ENCODE assay signal across 8 cellular contexts in genomic region chr10:73495884-73496674, GRCh38. TPM values are rescaled to one million over a fixed set of nuclear protein-coding genes. Genes with fewer than 3 reads are reported as not detected.
A peak's percentile ranks its signal among the peaks of the same experiment; 100 is the strongest.
DNase-seq lines count a peak whose midpoint lies in the region; ATAC-seq, FAIRE-seq and TF ChIP-seq lines count a peak whose summit lies in the region.

TSS of gene PPP3CB (minus strand) at chr10:73496024. CDS start at chr10:73495889, 135 bp downstream.

- no peaks in the 10 kb centered on the region for H3K27me3 Mint-ChIP-seq in CD8-positive, alpha-beta T cell (ENCODE audit: low read depth)

- H3K4me3 ChIP-seq in CD8-positive, alpha-beta T cell (ENCODE audit: low read depth, low read length), result peak within 1 kb of the TSS; percentile 91
- peak within 1 kb of the TSS; percentile 88 for H3K4me3 ChIP-seq in mesodermal cell (ENCODE audit: extremely low read depth, insufficient read depth, low read length, poor library complexity, severe bottlenecking)

- H3K9me3 ChIP-seq in CD8-positive, alpha-beta T cell (ENCODE audit: low read length), result no peaks in the 10 kb centered on the region
- no peaks in the 10 kb centered on the region for H3K9me3 ChIP-seq in mesodermal cell (ENCODE audit: control insufficient read depth, low read length)

- peaks cover 33% of the 10 kb centered on the region for H3K4me1 ChIP-seq in CD8-positive, alpha-beta T cell (ENCODE audit: insufficient read depth, low read length)
- H3K4me1 ChIP-seq in mesodermal cell (ENCODE audit: control insufficient read depth, insufficient read depth, low read length, poor library complexity, severe bottlenecking), result peaks cover 14% of the 10 kb centered on the region

- H3K27me3 ChIP-seq in CD8-positive, alpha-beta T cell (ENCODE audit: insufficient read depth, low read length), result no peaks in the 10 kb centered on the region

- H3K27ac Mint-ChIP-seq in CD8-positive, alpha-beta T cell, result peak within 1 kb of the TSS; percentile 95

- 13 to 14% methylated on average over 10 to 11 of the region's 28 CpGs for WGBS in mesodermal cell (ENCODE audit: insufficient coverage in 2 of 2), 2 experiments

- POLR2A ChIA-PET in CD8-positive, alpha-beta T cell (lab: Charles Lee), result interaction anchor here (0.6 to 2.1 kb wide), 16 partner anchors 10 to 1616 kb away, joined by 3 to 11 read pairs (median 4); partner anchors contain the start of genes ANXA7, CFAP70, CHCHD1 and DNAJC9

- H3K36me3 ChIP-seq in CD8-positive, alpha-beta T cell (ENCODE audit: insufficient read depth, low read length), result no peaks in the 10 kb centered on the region
- H3K36me3 ChIP-seq in mesodermal cell (ENCODE audit: control insufficient read depth, insufficient read depth, low read length), result peaks cover 41% of the 10 kb centered on the region

- H3K9me3 Mint-ChIP-seq in CD8-positive, alpha-beta T cell, result no peaks in the 10 kb centered on the region

- H3K27ac ChIP-seq in CD8-positive, alpha-beta T cell (ENCODE audit: low read depth, low read length), result peak within 1 kb of the TSS; percentile 87
- peak within 1 kb of the TSS; percentile 92 for H3K27ac ChIP-seq in mesodermal cell (ENCODE audit: low read depth, low read length, severe bottlenecking)

- peak within 1 kb of the TSS; percentile 81 for H3K4me3 Mint-ChIP-seq in CD8-positive, alpha-beta T cell

- DNase-seq in CD8-positive, alpha-beta T cell, result peak; percentile 83 to 93 (median 88)
- DNase-seq in HTR-8/SVneo (ENCODE audit: insufficient read length, low spot score), result peak; percentile 90
- peak; percentile 90 for DNase-seq in NOMO-1 treated with DMSO at 0.1 percent for 48 hours (lab: John Stamatoyannopoulos, UW; ENCODE audit: unreplicated experiment)
- DNase-seq in activated CD8-positive, alpha-beta memory T cell treated with anti-CD3 and anti-CD28 coated beads, Interleukin-2, amount 50 U/mL, for 1 hour (ENCODE audit: extremely low read depth), result peak; percentile 76
- peak; percentile 79 for DNase-seq in stimulated activated CD8-positive, alpha-beta memory T cell treated with anti-CD3 and anti-CD28 coated beads, Interleukin-15, amount 100 ng/mL, for 24 hours (ENCODE audit: low read depth)

- intact Hi-C loops in CD8-positive, alpha-beta T cell (cut with DNase I, micrococcal nuclease), result loop anchor here (1.0 to 10.0 kb wide), 20 partner anchors 15 to 1331 kb away; partner anchors contain the start of genes ANXA7 (in 2 of the 2), CFAP70 (in 2 of the 2), MRPS16 (in 2 of the 2) and NDST2 (in 2 of the 2)

- CTCF ChIA-PET in CD8-positive, alpha-beta T cell (lab: Charles Lee), result interaction anchor here (0.6 kb wide), 1 partner anchor 31 kb away, joined by 3 read pairs; no protein-coding TSS in a partner anchor

- ATAC-seq in CD8-positive, alpha-beta T cell, result peak; percentile 85
- ATAC-seq in GM21367 (IDR thresholded peaks at IDR 0.05; ENCODE audit: unreplicated experiment), result peak; percentile 52

- peaks cover 16% of the 10 kb centered on the region for H3K36me3 Mint-ChIP-seq in CD8-positive, alpha-beta T cell

- in situ Hi-C loops in endometrial microvascular endothelial cells (cut with HindIII; ENCODE audit: inconsistent ontology term, low pct_unique_long_range_greater_than_20kb, low sequenced_read_pairs), result no loop called here

- no peak for FAIRE-seq in HTR-8/SVneo (lab: Jason Lieb, UNC)

- TF ChIP-seq CTCF in CD8-positive, alpha-beta T cell (IDR thresholded peaks at IDR 0.05), result no peak

- peaks cover 49% of the 10 kb centered on the region for H3K4me1 Mint-ChIP-seq in CD8-positive, alpha-beta T cell (ENCODE audit: low read depth)

RNA-seq across cellular contexts. Expression of gene PPP3CB, which starts in this region (rescaled TPM):
- 10 to 100 TPM; 15.8 to 17.0 TPM for total RNA-seq in CD8-positive, alpha-beta T cell
- 18.8 TPM for total RNA-seq in endometrial microvascular endothelial cells (ENCODE audit: inconsistent ontology term)
- 42.2 TPM for polyA plus RNA-seq in mesodermal cell (2013, experiment 1 of 2)
- 45.2 TPM for polyA plus RNA-seq in mesodermal cell (2013, experiment 2 of 2)

Comparison
In these comparisons a context has a peak if more than half of its experiments do, and no peak if none do; other contexts are left out.
1. Peak in every context shown above with its lines: DNase-seq, ATAC-seq, H3K4me3 ChIP-seq and H3K27ac ChIP-seq.